Comparison of ENCODE assay signal across 8 cellular contexts in genomic region chr22:40044102-40044869, GRCh38.
DNase-seq lines count a peak whose midpoint lies in the region; ATAC-seq and TF ChIP-seq lines count a peak whose summit lies in the region.

No MANE protein-coding gene starts in this region.

- DNase-seq in AG10803 (ENCODE audit: low read depth), result peak; percentile 99
- DNase-seq in NCI-H345 treated with DMSO at 0.1 percent for 48 hours (lab: John Stamatoyannopoulos, UW; ENCODE audit: unreplicated experiment), result peak; percentile 93
- peak; percentile 97 for DNase-seq in activated CD4-positive, CD25-positive, alpha-beta regulatory T cell treated with anti-CD3 and anti-CD28 coated beads, Interleukin-2, amount 50 U/mL, for 16 hours (ENCODE audit: low read depth, low spot score)
- DNase-seq in central memory CD8-positive, alpha-beta T cell (ENCODE audit: low spot score in 2 of 2), result peak; percentile 97 to 99
- peak; percentile 100 for DNase-seq in inferior parietal cortex (ENCODE audit: extremely low spot score)
- peak; percentile 98 for DNase-seq in smooth muscle cell of the brain vasculature (ENCODE audit: low read depth, low spot score)

- H3K27ac Mint-ChIP-seq in central memory CD8-positive, alpha-beta T cell (ENCODE audit: low read depth), result peak overlapping the region; percentile 97

- peaks cover 32% of the 10 kb centered on the region for H3K4me1 Mint-ChIP-seq in central memory CD8-positive, alpha-beta T cell

- ATAC-seq in GM19035 (IDR thresholded peaks at IDR 0.05; ENCODE audit: unreplicated experiment), result peak; percentile 84
- peak; percentile 78 for ATAC-seq in HG03342 (IDR thresholded peaks at IDR 0.05; ENCODE audit: unreplicated experiment)
- ATAC-seq in central memory CD8-positive, alpha-beta T cell (replicated peaks; ENCODE audit: extremely low read depth, poor library complexity, severe bottlenecking), result peak; percentile 85

- H3K36me3 Mint-ChIP-seq in central memory CD8-positive, alpha-beta T cell (ENCODE audit: insufficient read depth), result peaks cover 16% of the 10 kb centered on the region

- H3K27me3 Mint-ChIP-seq in central memory CD8-positive, alpha-beta T cell, result peaks cover 10% of the 10 kb centered on the region

- peak overlapping the region; percentile 89 for H3K4me3 Mint-ChIP-seq in central memory CD8-positive, alpha-beta T cell

- peak overlapping the region; percentile 91 for H3K4me3 ChIP-seq in AG10803 (ENCODE audit: low read length)

- H3K9me3 Mint-ChIP-seq in central memory CD8-positive, alpha-beta T cell, result no peaks in the 10 kb centered on the region

- no peak for TF ChIP-seq CTCF in AG10803 (conservative IDR thresholded peaks at IDR 0.05; ENCODE audit: low read length)

Comparison
In these comparisons a context has a peak if more than half of its experiments do, and no peak if none do; other contexts are left out.
1. Peak in every context shown above with its lines: DNase-seq, ATAC-seq and H3K4me3 ChIP-seq.